Comparison of ENCODE assay signal across 8 cellular contexts in the genomic region with DNA sequence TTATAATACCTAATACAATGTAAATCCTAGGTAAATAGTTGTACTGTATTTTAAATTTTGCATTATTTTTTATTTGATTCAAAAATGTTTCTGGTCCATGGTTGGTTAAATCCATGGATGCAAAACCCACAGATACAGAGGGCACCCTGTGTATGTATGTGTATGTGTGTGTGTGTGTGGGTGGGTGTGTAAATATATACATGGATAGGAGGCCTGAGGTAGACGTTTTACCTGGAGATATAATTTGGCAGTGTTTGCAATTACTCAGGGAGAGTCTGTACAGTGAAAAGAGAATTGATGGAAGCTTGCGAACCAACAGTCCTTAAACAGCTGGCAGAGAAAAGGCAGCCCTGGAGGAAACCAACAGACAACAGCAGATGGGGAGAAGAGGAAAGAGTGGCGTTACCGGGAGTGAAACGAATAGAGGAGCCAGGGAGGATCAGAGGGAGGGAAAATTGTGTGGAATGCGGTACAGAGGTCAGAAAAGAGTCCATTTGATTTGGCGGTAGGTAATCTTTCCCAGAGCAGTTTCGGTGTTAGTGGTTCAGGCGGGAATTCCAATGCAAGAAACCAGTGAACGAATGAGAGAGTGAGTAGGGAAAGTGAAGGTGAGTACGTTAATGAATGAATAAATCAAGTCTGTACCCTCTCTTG. TPM values are rescaled to one million over a fixed set of nuclear protein-coding genes. Genes with fewer than 3 reads are reported as not detected.
DNase-seq lines count a peak whose midpoint lies in the region; ATAC-seq and TF ChIP-seq lines count a peak whose summit lies in the region.

No MANE protein-coding gene starts in this region.

- peaks cover 40% of the 10 kb centered on the region for H3K79me2 ChIP-seq in KMS-11 (ENCODE audit: insufficient read depth, low read depth)

- BruUV-seq in Calu3 (replicated peaks; lab: Mats Ljungman, UMichigan), result TSS peak; percentile 76

- H3K4me3 ChIP-seq in KMS-11 (IDR thresholded peaks at IDR 0.05; ENCODE audit: insufficient read depth, low read depth, low read length) (no peak overlapping the region), cardiac muscle cell (peak overlapping the region; percentile 71)

- H3K4me3 Mint-ChIP-seq in Calu3 (ENCODE audit: low read depth, unreplicated experiment) (peak overlapping the region; percentile 92), progenitor cell of endocrine pancreas (ENCODE audit: low read depth) (peak overlapping the region; percentile 99)

- H3K27ac ChIP-seq in KMS-11 (peak overlapping the region; percentile 97), cardiac muscle cell (peak overlapping the region; percentile 95)

- peaks cover 14% of the 10 kb centered on the region for H3K4me1 ChIP-seq in KMS-11 (ENCODE audit: low read depth, poor library complexity, severe bottlenecking)
- peaks cover 14% of the 10 kb centered on the region for H3K4me1 ChIP-seq in cardiac muscle cell (ENCODE audit: low read depth)

- peak overlapping the region; percentile 75 for H2AFZ ChIP-seq in KMS-11 (ENCODE audit: low read depth)

- H3K9ac ChIP-seq in KMS-11, result peak overlapping the region; percentile 99

- H3K27ac Mint-ChIP-seq in Calu3 (ENCODE audit: unreplicated experiment) (peak overlapping the region; percentile 96), progenitor cell of endocrine pancreas (peak overlapping the region; percentile 98)

- H4K20me1 ChIP-seq in KMS-11 (ENCODE audit: insufficient read depth), result peaks cover 1% of the 10 kb centered on the region; the same call in 1 of the 2 replicates

- H3K27me3 ChIP-seq in KMS-11 (ENCODE audit: insufficient read depth, low read depth) (no peaks in the 10 kb centered on the region), cardiac muscle cell (peaks cover 5% of the 10 kb centered on the region)

- peaks cover 23% of the 10 kb centered on the region for H3K4me1 Mint-ChIP-seq in Calu3 (ENCODE audit: low read depth, unreplicated experiment)
- peaks cover 27% of the 10 kb centered on the region for H3K4me1 Mint-ChIP-seq in progenitor cell of endocrine pancreas (ENCODE audit: low read depth)

- intact Hi-C loops in Calu3 (cut with micrococcal nuclease; ENCODE audit: unreplicated experiment), result no loop called here

- CTCF ChIA-PET in Calu3 (lab: Charles Lee), result no interaction called here

- H3K9me3 Mint-ChIP-seq in Calu3 (ENCODE audit: low read depth, unreplicated experiment) (no peaks in the 10 kb centered on the region), progenitor cell of endocrine pancreas (ENCODE audit: low read depth) (no peaks in the 10 kb centered on the region)

- H3K4me2 ChIP-seq in KMS-11, result peak overlapping the region; percentile 90

- TF ChIP-seq CTCF in Calu3 (IDR thresholded peaks at IDR 0.05; ENCODE audit: unreplicated experiment), result no peak
- no peak for TF ChIP-seq CTCF in KMS-11 (conservative IDR thresholded peaks at IDR 0.05; ENCODE audit: low read depth, low read length)
- no peak for TF ChIP-seq CTCF in cardiac muscle cell (IDR thresholded peaks at IDR 0.05; ENCODE audit: low read depth, low read length)
- no peak for TF ChIP-seq CTCF in progenitor cell of endocrine pancreas (IDR thresholded peaks at IDR 0.05; ENCODE audit: unreplicated experiment)

- ATAC-seq in GM18907 (IDR thresholded peaks at IDR 0.05; ENCODE audit: unreplicated experiment), result no peak

- H3K27me3 Mint-ChIP-seq in Calu3 (ENCODE audit: unreplicated experiment), result no peaks in the 10 kb centered on the region
- H3K27me3 Mint-ChIP-seq in progenitor cell of endocrine pancreas, result no peaks in the 10 kb centered on the region

- H3K36me3 ChIP-seq in KMS-11 (ENCODE audit: insufficient read depth) (no peaks in the 10 kb centered on the region), cardiac muscle cell (no peaks in the 10 kb centered on the region)

- no peaks in the 10 kb centered on the region for H3K9me3 ChIP-seq in cardiac muscle cell (ENCODE audit: low read depth)

- DNase-seq in Calu3 (peak; percentile 22), activated T-cell treated with anti-CD3 and anti-CD28 coated beads for 48 hours (ENCODE audit: low read depth) (peak; percentile 6), cardiac muscle cell (ENCODE audit: low read depth in 1 of 2, low spot score in 1 of 2) (peak in 1 of 2 donors; percentile 65), progenitor cell of endocrine pancreas (ENCODE audit: low spot score, unreplicated experiment) (no peak), CD1c-positive myeloid dendritic cell (ENCODE audit: extremely low spot score) (no peak), glomerular visceral epithelial cell (ENCODE audit: extremely low spot score) (no peak)

- H3K36me3 Mint-ChIP-seq in Calu3 (ENCODE audit: insufficient read depth, unreplicated experiment), result peaks cover 42% of the 10 kb centered on the region
- peaks cover 6% of the 10 kb centered on the region for H3K36me3 Mint-ChIP-seq in progenitor cell of endocrine pancreas (ENCODE audit: insufficient read depth)

RNA-seq across cellular contexts. Expression of gene NBL1, which starts 47.9 kb away (rescaled TPM):
- total RNA-seq in Calu3 (2022) (100 and 112 TPM in 2 replicates), cardiac muscle cell (1.4 and 3.3 TPM in 2 replicates), progenitor cell of endocrine pancreas (10.5 and 12.0 TPM in 2 replicates)
- 1.9 and 3.3 TPM in 2 replicates for polyA plus RNA-seq in cardiac muscle cell

Comparison
In these comparisons a context has a peak if more than half of its experiments do, and no peak if none do; other contexts are left out.
1. DNase-seq: peak in Calu3 (single experiment) and activated T-cell treated with anti-CD3 and anti-CD28 coated beads for 48 hours (single experiment); none in progenitor cell of endocrine pancreas (single experiment), CD1c-positive myeloid dendritic cell (single experiment) and glomerular visceral epithelial cell (single experiment).